In genomic region chr1:190376067-190376466, GRCh38 we compare ENCODE assay signal across 19 cellular contexts.
DNase-seq lines count a peak whose midpoint lies in the region; ATAC-seq and TF ChIP-seq lines count a peak whose summit lies in the region.
"Had no signal": no experiment of that assay in that cellular context is flagged by ENCODE, and none has a peak within 500 bp of the region (broad histone marks: within the 10 kb centered on the region; RNA-seq: fewer than 3 reads in every experiment).

No MANE protein-coding gene starts in this region.

- H3K79me2 ChIP-seq in osteoblast (ENCODE audit: insufficient read depth, low read length): no peaks in the 10 kb centered on the region

- WGBS in aorta, 2 donors: 10 to 23% methylated on average over 1 of the region's 1 CpG

- no peaks in the 10 kb centered on the region for H4K20me1 ChIP-seq in osteoblast (ENCODE audit: insufficient read depth, low read length)

- BruUV-seq in Panc1 (replicated peaks; lab: Mats Ljungman, UMichigan): no TSS peak

- peak; percentile 30 for ATAC-seq in GM19351 (IDR thresholded peaks at IDR 0.05; ENCODE audit: unreplicated experiment)
- ATAC-seq in Panc1: no peak
- ATAC-seq in GM18517 (IDR thresholded peaks at IDR 0.05; ENCODE audit: unreplicated experiment): no peak
- no peak for ATAC-seq in aorta (ENCODE audit: low FRiP score)
- ATAC-seq: A549 had no signal

- H3K4me2 ChIP-seq in osteoblast (ENCODE audit: insufficient read depth, low read length): no peak overlapping the region
- H3K4me2 ChIP-seq: A549 had no signal

- H3K9me3 ChIP-seq in Panc1 (ENCODE audit: control insufficient read depth, insufficient read depth, low read depth, low read length): no peaks in the 10 kb centered on the region
- peaks cover 3% of the 10 kb centered on the region for H3K9me3 ChIP-seq in osteoblast (ENCODE audit: low read depth, low read length)
- H3K9me3 ChIP-seq in aorta (ENCODE audit: control insufficient read depth, low read length): no peaks in the 10 kb centered on the region
- H3K9me3 ChIP-seq: A549, SJCRH30 had no signal

- H2AFZ ChIP-seq in osteoblast (ENCODE audit: low read length): no peak overlapping the region

- CTCF ChIA-PET in Panc1 (lab: Charles Lee): no interaction called here

- H3K36me3 ChIP-seq in Panc1 (ENCODE audit: control insufficient read depth, insufficient read depth, low read length) (no peaks in the 10 kb centered on the region), osteoblast (ENCODE audit: insufficient read depth, low read length) (no peaks in the 10 kb centered on the region), aorta (ENCODE audit: control insufficient read depth in 1 of 2, insufficient read depth in 2 of 2, low read length in 1 of 2) (no peaks in the 10 kb centered on the region)
- H3K36me3 ChIP-seq: SJCRH30 had no signal

- DNase-seq in NAMALWA (ENCODE audit: low spot score): peak; percentile 10
- no peak for DNase-seq in Panc1 (ENCODE audit: low read depth, low spot score)
- DNase-seq in fibroblast of peridontal ligament (ENCODE audit: extremely low read depth): peak; percentile 45
- no peak for DNase-seq in osteoblast (ENCODE audit: insufficient read length, low spot score, missing footprints)
- DNase-seq in stimulated activated CD4-positive, alpha-beta T cell treated with anti-CD3 and anti-CD28 coated beads, Interleukin-1b, Interleukin-23, amount 100 ng/mL, for 48 hours: no peak
- DNase-seq in aorta: no peak
- DNase-seq: CD4-positive, alpha-beta memory T cell; EL; H7; KBM-7; MV-4-11; NCI-H1417 treated with DMSO at 0.1 percent for 48 hours; NCI-H2029; NCI-H2227 treated with DMSO at 0.1 percent for 48 hours; NCI-H82; SJCRH30 had no signal

- H3K27ac ChIP-seq in Panc1 (ENCODE audit: low read length): peak overlapping the region; percentile 29; the same call in 1 of the 2 replicates
- no peak overlapping the region for H3K27ac ChIP-seq in osteoblast (ENCODE audit: low read depth, low read length)
- H3K27ac ChIP-seq in aorta (ENCODE audit: low read depth in 1 of 2, low read length in 2 of 2): no peak overlapping the region
- H3K27ac ChIP-seq: SJCRH30 had no signal

- in situ Hi-C loops in Panc1 (cut with HindIII; ENCODE audit: low pct_unique_long_range_greater_than_20kb, low sequenced_read_pairs): no loop called here

- H3K4me3 ChIP-seq in Panc1 (ENCODE audit: low read depth in 2 of 2, low read length in 2 of 2) (no peak overlapping the region), osteoblast (ENCODE audit: insufficient read depth, low read length) (no peak overlapping the region), aorta (ENCODE audit: low read length in 2 of 2) (no peak overlapping the region)
- H3K4me3 ChIP-seq: A549, SJCRH30 had no signal

- intact Hi-C loops in Panc1 (cut with micrococcal nuclease; ENCODE audit: unreplicated experiment) (no loop called here), aorta (cut with DNase I) (no loop called here)

- TF ChIP-seq CTCF in Panc1 (IDR thresholded peaks at IDR 0.05) (no peak), osteoblast (IDR thresholded peaks at IDR 0.05; ENCODE audit: extremely low read depth, low read depth, low read length) (no peak)

- H3K27me3 ChIP-seq in Panc1 (ENCODE audit: control insufficient read depth, insufficient read depth, low read length): no peaks in the 10 kb centered on the region
- H3K27me3 ChIP-seq in osteoblast (ENCODE audit: insufficient read depth, low read length): no peaks in the 10 kb centered on the region
- H3K27me3 ChIP-seq in aorta (ENCODE audit: control insufficient read depth in 1 of 2, insufficient read depth in 2 of 2, low read length in 1 of 2): no peaks in the 10 kb centered on the region
- H3K27me3 ChIP-seq: SJCRH30 had no signal

- POLR2A ChIA-PET in Panc1 (lab: Charles Lee): no interaction called here

- no peaks in the 10 kb centered on the region for H3K4me1 ChIP-seq in Panc1 (ENCODE audit: control insufficient read depth, insufficient read depth, low read length)
- no peaks in the 10 kb centered on the region for H3K4me1 ChIP-seq in osteoblast (ENCODE audit: insufficient read depth, low read length)
- H3K4me1 ChIP-seq in aorta (ENCODE audit: control insufficient read depth in 1 of 2, insufficient read depth in 2 of 2, low read length in 2 of 2): no peaks in the 10 kb centered on the region
- H3K4me1 ChIP-seq: SJCRH30 had no signal

Comparison
In these comparisons a context has a peak if more than half of its experiments do, and no peak if none do; other contexts are left out.
1. DNase-seq: peak in NAMALWA (single experiment) and fibroblast of peridontal ligament (single experiment); none in Panc1 (single experiment), osteoblast (single experiment), stimulated activated CD4-positive, alpha-beta T cell treated with anti-CD3 and anti-CD28 coated beads, Interleukin-1b, Interleukin-23, amount 100 ng/mL, for 48 hours (single experiment) and aorta (0 of 2).